In genomic region chr5:180647941-180648500, GRCh38 we compare ENCODE assay signal across 1 cellular context.
TF ChIP-seq lines count a peak whose summit lies in the region.

No MANE protein-coding gene starts in this region.

TF ChIP-seq in H1, 55 proteins besides CTCF, POLR2A, EP300 and RAD21:
- TF ChIP-seq KDM4A (IDR thresholded peaks at IDR 0.05; ENCODE audit: low read depth, low read length, severe bottlenecking) (no peak), SUZ12 (IDR thresholded peaks at IDR 0.05; ENCODE audit: low read length) (no peak), BCL11A (IDR thresholded peaks at IDR 0.05; ENCODE audit: low read depth in 2 of 2, low read length in 2 of 2) (no peak), YY1 (IDR thresholded peaks at IDR 0.05; ENCODE audit: low read depth, low read length) (no peak), E2F6 (IDR thresholded peaks at IDR 0.05) (no peak), USF2 (IDR thresholded peaks at IDR 0.05; ENCODE audit: low read length) (no peak), RXRA (IDR thresholded peaks at IDR 0.05; ENCODE audit: insufficient read depth, low read depth, low read length) (no peak), TAF7 (optimal IDR thresholded peaks at IDR 0.05; ENCODE audit: borderline replicate concordance, low read depth, low read length) (no peak), KDM5A (IDR thresholded peaks at IDR 0.05; ENCODE audit: low read length) (no peak), SRF (IDR thresholded peaks at IDR 0.05; ENCODE audit: low read depth, low read length) (no peak), SIRT6 (IDR thresholded peaks at IDR 0.05; ENCODE audit: low read length) (no peak), SIX5 (IDR thresholded peaks at IDR 0.05; ENCODE audit: low read depth, low read length) (no peak), FOSL1 (IDR thresholded peaks at IDR 0.05; ENCODE audit: insufficient read depth, low read depth, low read length) (no peak), SP4 (IDR thresholded peaks at IDR 0.05; ENCODE audit: low read length) (no peak), MAFK (IDR thresholded peaks at IDR 0.05; ENCODE audit: low read depth, low read length) (no peak), CBX8 (IDR thresholded peaks at IDR 0.05; ENCODE audit: borderline replicate concordance, low read depth, low read length) (no peak), HDAC2 (IDR thresholded peaks at IDR 0.05; ENCODE audit: borderline replicate concordance in 1 of 2, low read depth in 2 of 2, low read length in 2 of 2) (no peak), RBBP5 (IDR thresholded peaks at IDR 0.05; ENCODE audit: borderline replicate concordance, low read depth, low read length) (no peak)
TF ChIP-seq in H1: peak in this region for 0.
